ENCODE assay signal across 18 cellular contexts in the genomic region with DNA sequence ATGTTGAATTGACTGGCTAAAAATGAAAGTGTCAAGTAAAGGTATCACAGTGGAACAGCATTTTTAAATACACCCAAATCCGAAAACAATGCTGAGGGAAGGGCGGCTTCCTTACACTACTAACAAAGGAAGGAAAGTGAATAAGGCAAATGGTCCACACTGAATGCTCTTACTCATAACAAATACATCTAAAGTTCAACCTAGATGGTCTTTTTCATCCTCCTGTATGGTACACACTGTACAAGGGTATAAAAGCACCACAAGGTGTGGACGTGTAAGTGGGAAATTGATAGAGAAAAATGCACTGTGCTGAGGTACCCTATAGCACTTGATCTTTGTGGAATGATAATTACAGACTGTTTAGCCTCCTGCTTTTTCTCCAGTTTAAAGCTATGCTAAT. TPM values are rescaled to one million over a fixed set of nuclear protein-coding genes. Genes with fewer than 3 reads are reported as not detected.
DNase-seq lines count a peak whose midpoint lies in the region; ATAC-seq and TF ChIP-seq lines count a peak whose summit lies in the region.
"Had no signal": no experiment of that assay in that cellular context is flagged by ENCODE, and none has a peak within 500 bp of the region (broad histone marks: within the 10 kb centered on the region; RNA-seq: fewer than 3 reads in every experiment).

No MANE protein-coding gene starts in this region.

- no peaks in the 10 kb centered on the region for H3K36me3 ChIP-seq in right atrium auricular region
- no peaks in the 10 kb centered on the region for H3K36me3 ChIP-seq in left ventricle myocardium inferior
- H3K36me3 ChIP-seq in neuronal stem cell (replicated peaks in 1 of 2; ENCODE audit: control insufficient read depth in 2 of 2, insufficient read depth in 2 of 2, low read length in 2 of 2) = no peaks in the 10 kb centered on the region
- H3K36me3 ChIP-seq: BLaER1 had no signal

- H2BK15ac ChIP-seq in neuronal stem cell (ENCODE audit: low read length) = no peak overlapping the region

- DNase-seq in Right ventricle myocardium superior = no peak
- no peak for DNase-seq in right atrium auricular region (ENCODE audit: low spot score)
- no peak for DNase-seq in left ventricle myocardium inferior
- DNase-seq in neuronal stem cell (ENCODE audit: low spot score) = no peak
- no peak for DNase-seq in posterior cingulate gyrus
- DNase-seq in left lobe of liver (ENCODE audit: low spot score) = no peak
- DNase-seq: 8988T; AML-193; Caco-2; CD8-positive, alpha-beta memory T cell; DMS53; GF-D8; H9 had no signal

- H2BK120ac ChIP-seq in neuronal stem cell (ENCODE audit: low read depth, low read length) = no peak overlapping the region

- no peak overlapping the region for H4K91ac ChIP-seq in neuronal stem cell (ENCODE audit: low read depth, low read length, poor library complexity)

- H3K27me3 ChIP-seq in right atrium auricular region (no peaks in the 10 kb centered on the region), left ventricle myocardium inferior (ENCODE audit: low read depth) (no peaks in the 10 kb centered on the region), neuronal stem cell (ENCODE audit: control insufficient read depth in 3 of 3, insufficient read depth in 3 of 3, low read depth in 1 of 3, low read length in 3 of 3) (no peaks in the 10 kb centered on the region)
- H3K27me3 ChIP-seq: BLaER1 had no signal

- no peak overlapping the region for H4K8ac ChIP-seq in neuronal stem cell (ENCODE audit: low read depth, low read length)

- no peak overlapping the region for H3K9ac ChIP-seq in neuronal stem cell (ENCODE audit: low read depth, low read length, poor library complexity)
- H3K9ac ChIP-seq: BLaER1 had no signal

- no peaks in the 10 kb centered on the region for H3K79me1 ChIP-seq in neuronal stem cell (ENCODE audit: low read depth, low read length)

- H3K4me2 ChIP-seq in neuronal stem cell (ENCODE audit: insufficient read depth, low read length, poor library complexity, severe bottlenecking) = no peak overlapping the region
- H3K4me2 ChIP-seq: BLaER1, GM23338 had no signal

- no peak overlapping the region for H3K23ac ChIP-seq in neuronal stem cell (ENCODE audit: low read depth, low read length, poor library complexity)

- TF ChIP-seq CTCF in right atrium auricular region (IDR thresholded peaks at IDR 0.05) (no peak), left ventricle myocardium inferior (IDR thresholded peaks at IDR 0.05; ENCODE audit: borderline replicate concordance) (no peak)

- H3K4me3 ChIP-seq in right atrium auricular region = no peak overlapping the region
- H3K4me3 ChIP-seq in left ventricle myocardium inferior = no peak overlapping the region
- no peak overlapping the region for H3K4me3 ChIP-seq in neuronal stem cell (ENCODE audit: low read length in 2 of 2)
- H3K4me3 ChIP-seq: BLaER1, GM23338 had no signal

- H3K18ac ChIP-seq in neuronal stem cell (ENCODE audit: low read length) = no peak overlapping the region

- H3K4me1 ChIP-seq in right atrium auricular region (peaks cover 0 to 29% of the 10 kb centered on the region in 2 donors), left ventricle myocardium inferior (peaks cover 44% of the 10 kb centered on the region), neuronal stem cell (ENCODE audit: control insufficient read depth in 2 of 2, insufficient read depth in 1 of 2, low read depth in 1 of 2, low read length in 2 of 2) (peaks cover 2 to 6% of the 10 kb centered on the region in 2 donors)
- H3K4me1 ChIP-seq: BLaER1, Caco-2 had no signal

- H2AFZ ChIP-seq in neuronal stem cell (ENCODE audit: low read length) = peak overlapping the region; percentile 70
- H2AFZ ChIP-seq: GM23338 had no signal

- H3K4ac ChIP-seq in neuronal stem cell (ENCODE audit: low read length) = no peak overlapping the region

- H2AK5ac ChIP-seq in neuronal stem cell (ENCODE audit: low read depth, low read length) = no peak overlapping the region

- no peak overlapping the region for H2BK12ac ChIP-seq in neuronal stem cell (ENCODE audit: low read length)

- no peak overlapping the region for H2BK5ac ChIP-seq in neuronal stem cell (ENCODE audit: low read length)

- H3K14ac ChIP-seq in neuronal stem cell (ENCODE audit: low read length) = no peak overlapping the region

- ATAC-seq in Right ventricle myocardium superior (ENCODE audit: poor library complexity) = peak; percentile 46
- no peak for ATAC-seq in left lobe of liver
- ATAC-seq in GM19035 (IDR thresholded peaks at IDR 0.05; ENCODE audit: unreplicated experiment) = no peak
- no peak for ATAC-seq in GM19397 (IDR thresholded peaks at IDR 0.05; ENCODE audit: unreplicated experiment)
- ATAC-seq: GM23338, HepG2 had no signal

- H3K9me3 ChIP-seq in right atrium auricular region (no peaks in the 10 kb centered on the region), left ventricle myocardium inferior (replicated peaks) (no peaks in the 10 kb centered on the region), neuronal stem cell (replicated peaks in 1 of 2; ENCODE audit: control insufficient read depth in 2 of 2, insufficient read depth in 1 of 2, low read depth in 1 of 2, low read length in 2 of 2) (no peaks in the 10 kb centered on the region)
- H3K9me3 ChIP-seq: BLaER1, Caco-2 had no signal

- no CpG with 5 or more reads among the region's 3 CpGs for WGBS in neuronal stem cell (ENCODE audit: extremely low coverage in 2 of 2, insufficient read length in 2 of 2, insufficient replicate concordance in 1 of 2), 2 donors

- peak overlapping the region in 1 of 2 donors; percentile 49 for H3K27ac ChIP-seq in right atrium auricular region
- H3K27ac ChIP-seq in left ventricle myocardium inferior (replicated peaks) = peak overlapping the region; percentile 82
- H3K27ac ChIP-seq in neuronal stem cell (replicated peaks; ENCODE audit: low read length) = no peak overlapping the region
- H3K27ac ChIP-seq: BLaER1 had no signal

- intact Hi-C loops in Right ventricle myocardium superior (cut with DNase I) = no loop called here
- intact Hi-C loops in left ventricle myocardium inferior (cut with micrococcal nuclease) = no loop called here
- intact Hi-C loops in posterior cingulate gyrus (cut with DNase I) = no loop called here

RNA-seq across cellular contexts. Expression of gene PALMD, which starts 7.1 kb away (rescaled TPM):
- 114 TPM for total RNA-seq in Right ventricle myocardium superior
- 10 to 100 TPM; 55.0 to 78.7 TPM for total RNA-seq in right atrium auricular region
- 123 TPM for total RNA-seq in left ventricle myocardium inferior
- not detected for polyA plus RNA-seq in neuronal stem cell (2013, experiment 1 of 2)
- not detected for polyA plus RNA-seq in neuronal stem cell (2013, experiment 2 of 2)
- 17.1 TPM for total RNA-seq in left lobe of liver
- total RNA-seq: Caco-2; CD8-positive, alpha-beta memory T cell; GM23338; H9 had no signal
- polyA plus RNA-seq: CD8-positive, alpha-beta memory T cell; GM23338 had no signal
